19 cellular contexts compared by ENCODE assay signal in the genomic region with DNA sequence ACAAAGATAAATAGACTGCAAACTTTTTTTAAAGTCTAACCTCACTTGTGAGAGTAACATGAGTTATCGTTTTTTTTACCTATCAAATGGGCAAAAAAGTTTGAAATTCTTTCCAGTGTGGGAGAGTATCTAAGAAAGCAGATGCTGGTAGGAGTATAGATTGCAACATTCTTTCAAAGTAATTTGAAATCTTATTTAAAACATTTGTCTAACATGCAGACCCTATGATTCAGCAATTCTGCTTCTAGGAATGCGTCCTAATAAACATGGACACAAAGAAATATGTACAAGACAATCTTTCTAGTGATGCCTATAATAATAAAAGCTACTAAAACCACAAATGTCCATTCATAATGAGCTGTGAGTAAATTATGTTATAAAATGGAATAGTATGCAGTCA.
"Had no signal": no experiment of that assay in that cellular context is flagged by ENCODE, and none has a peak within 500 bp of the region (broad histone marks: within the 10 kb centered on the region; RNA-seq: fewer than 3 reads in every experiment).

No MANE protein-coding gene starts in this region.

- H3K9me3 Mint-ChIP-seq: activated naive CD4-positive, alpha-beta T cell treated with anti-CD3 and anti-CD28 coated beads for 36 hours; activated T-helper 2 cell treated with anti-CD3 and anti-CD28 coated beads, Interferon-gamma antibody, Interleukin-2, Interleukin-4, amounts not matched to agents 10 μg/mL and 5 μg/mL and 100 μg/mL, durations not matched to agents 14 hours and 24 hours and 36 hours; dendritic cell treated with granulocyte-macrophage colony-stimulating factor and Interleukin-4, amounts not matched to agents 40 ng/mL and 50 ng/mL, for 4 days; memory B cell; natural killer cell treated with Interleukin-12 subunit alpha and Interleukin-12 subunit beta and Interleukin-15 and Interleukin-18, amount 100 ng/mL, for 72 hours; T-helper 1 cell treated with Interleukin-12 subunit alpha and Interleukin-12 subunit beta and Interleukin-4 antibody, amounts not matched to agents 30 μg/mL and 1 μg/mL, for 36 hours had no signal

- H3K36me3 Mint-ChIP-seq: natural killer cell treated with Interleukin-12 subunit alpha and Interleukin-12 subunit beta and Interleukin-15 and Interleukin-18, amount 100 ng/mL, for 72 hours had no signal

- H3K27ac Mint-ChIP-seq: activated naive CD4-positive, alpha-beta T cell treated with anti-CD3 and anti-CD28 coated beads for 36 hours; activated T-helper 2 cell treated with anti-CD3 and anti-CD28 coated beads, Interferon-gamma antibody, Interleukin-2, Interleukin-4, amounts not matched to agents 10 μg/mL and 5 μg/mL and 100 μg/mL, durations not matched to agents 14 hours and 24 hours and 36 hours; dendritic cell treated with granulocyte-macrophage colony-stimulating factor and Interleukin-4, amounts not matched to agents 40 ng/mL and 50 ng/mL, for 4 days; memory B cell; T-helper 1 cell treated with Interleukin-12 subunit alpha and Interleukin-12 subunit beta and Interleukin-4 antibody, amounts not matched to agents 30 μg/mL and 1 μg/mL, for 36 hours had no signal

- H3K4me3 ChIP-seq: hepatocyte, left ventricle myocardium inferior, tibial artery, vagina had no signal

- DNase-seq: activated CD4-positive, alpha-beta T cell treated with anti-CD3 and anti-CD28 coated beads, Interleukin-2, amount 50 U/mL, for 48 hours; activated naive CD4-positive, alpha-beta T cell treated with anti-CD3 and anti-CD28 coated beads for 36 hours; activated T-cell treated with anti-CD3 and anti-CD28 coated beads, Interleukin-2, amount 50 U/mL, for 1 hour; central memory CD4-positive, alpha-beta T cell; effector memory CD4-positive, alpha-beta T cell; kidney; left ventricle myocardium inferior; occipital lobe; stimulated activated CD4-positive, alpha-beta T cell treated with anti-CD3 and anti-CD28 coated beads, Interleukin-4, amount 100 ng/mL, for 1 hour; stimulated activated naive CD4-positive, alpha-beta T cell; tibial artery; WERI-Rb-1 had no signal

- H3K4me3 Mint-ChIP-seq: activated naive CD4-positive, alpha-beta T cell treated with anti-CD3 and anti-CD28 coated beads for 36 hours; dendritic cell treated with granulocyte-macrophage colony-stimulating factor and Interleukin-4, amounts not matched to agents 40 ng/mL and 50 ng/mL, for 4 days; memory B cell; natural killer cell treated with Interleukin-12 subunit alpha and Interleukin-12 subunit beta and Interleukin-15 and Interleukin-18, amount 100 ng/mL, for 72 hours; T-helper 1 cell treated with Interleukin-12 subunit alpha and Interleukin-12 subunit beta and Interleukin-4 antibody, amounts not matched to agents 30 μg/mL and 1 μg/mL, for 36 hours had no signal

- H3K27me3 Mint-ChIP-seq: memory B cell had no signal
